33 cellular contexts compared by ENCODE assay signal in genomic region chr12:130465626-130466025, GRCh38.
"Had no signal": no experiment of that assay in that cellular context is flagged by ENCODE, and none has a peak within 500 bp of the region (broad histone marks: within the 10 kb centered on the region; RNA-seq: fewer than 3 reads in every experiment).

No MANE protein-coding gene starts in this region.

- H3K36me3 ChIP-seq: adrenal gland, colonic mucosa, esophagus squamous epithelium, gastroesophageal sphincter had no signal

- H3K4me3 ChIP-seq: adrenal gland, body of pancreas, colonic mucosa, esophagus squamous epithelium, gastroesophageal sphincter had no signal

- FAIRE-seq: endometrium, endothelial cell of umbilical vein had no signal

- H3K36me3 Mint-ChIP-seq: activated CD4-positive, alpha-beta memory T cell treated with anti-CD3 and anti-CD28 coated beads for 36 hours; activated CD8-positive, alpha-beta memory T cell treated with anti-CD3 and anti-CD28 coated beads, Interleukin-2, amount 10 ng/mL, durations not matched to agents 7 days and 5 days; activated naive CD4-positive, alpha-beta T cell treated with anti-CD3 and anti-CD28 coated beads, Interleukin-2, amount 50 U/mL, for 24 hours; activated naive CD8-positive, alpha-beta T cell treated with anti-CD3 and anti-CD28 coated beads for 36 hours had no signal

- H3K27ac ChIP-seq: adrenal gland, body of pancreas, colonic mucosa, epithelial cell of prostate, esophagus squamous epithelium, gastroesophageal sphincter had no signal

- DNase-seq: activated CD4-positive, alpha-beta memory T cell treated with anti-CD3 and anti-CD28 coated beads for 36 hours; activated CD4-positive, alpha-beta T cell treated with anti-CD3 and anti-CD28 coated beads for 36 hours; activated CD4-positive, alpha-beta T cell treated with anti-CD3 and anti-CD28 coated beads, Interleukin-2, amount 10 ng/mL, durations not matched to agents 24 days and 14 days; activated CD4-positive, CD25-positive, alpha-beta regulatory T cell; activated CD4-positive, CD25-positive, alpha-beta regulatory T cell treated with anti-CD3 and anti-CD28 coated beads, Interleukin-2, amount 50 U/mL, for 72 hours; activated CD8-positive, alpha-beta memory T cell treated with anti-CD3 and anti-CD28 coated beads, Interleukin-2, amount 10 ng/mL, durations not matched to agents 7 days and 5 days; activated CD8-positive, alpha-beta memory T cell treated with anti-CD3 and anti-CD28 coated beads, Interleukin-2, amount 50 U/mL, for 4 hours; activated CD8-positive, alpha-beta T cell treated with anti-CD3 and anti-CD28 coated beads, Interleukin-2, amount 10 ng/mL, durations not matched to agents 7 days and 5 days; activated effector memory CD4-positive, alpha-beta T cell treated with anti-CD3 and anti-CD28 coated beads, Interleukin-2, amount 50 U/mL, for 16 hours; activated naive CD4-positive, alpha-beta T cell treated with anti-CD3 and anti-CD28 coated beads for 36 hours; activated naive CD8-positive, alpha-beta T cell treated with anti-CD3 and anti-CD28 coated beads for 36 hours; activated naive CD8-positive, alpha-beta T cell treated with anti-CD3 and anti-CD28 coated beads, Interleukin-2, amount 50 U/mL, for 24 hours; activated T-cell treated with anti-CD3 and anti-CD28 coated beads, Interleukin-2, amount 50 U/mL, for 1 hour; activated T-cell treated with anti-CD3 and anti-CD28 coated beads, Interleukin-2, amount 50 U/mL, for 48 hours; adrenal gland; amygdala; body of pancreas; caudate nucleus; colonic mucosa; effector CD8-positive, alpha-beta T cell; esophagus squamous epithelium; foreskin melanocyte; T-helper 1 cell; T-helper 17 cell; T1000 had no signal

- H3K9me3 ChIP-seq: adrenal gland, colonic mucosa had no signal

- H3K4me1 ChIP-seq: adrenal gland, body of pancreas, colonic mucosa, esophagus squamous epithelium, gastroesophageal sphincter had no signal

- H3K27me3 ChIP-seq: adrenal gland, body of pancreas, colonic mucosa had no signal

- H3K4me1 Mint-ChIP-seq: activated CD4-positive, alpha-beta T cell treated with anti-CD3 and anti-CD28 coated beads for 36 hours; activated CD4-positive, alpha-beta T cell treated with anti-CD3 and anti-CD28 coated beads, Interleukin-2, amount 10 ng/mL, durations not matched to agents 24 days and 14 days; activated CD8-positive, alpha-beta memory T cell treated with anti-CD3 and anti-CD28 coated beads, Interleukin-2, amount 10 ng/mL, durations not matched to agents 7 days and 5 days; activated naive CD4-positive, alpha-beta T cell treated with anti-CD3 and anti-CD28 coated beads, Interleukin-2, amount 50 U/mL, for 24 hours; activated naive CD8-positive, alpha-beta T cell treated with anti-CD3 and anti-CD28 coated beads for 36 hours; activated naive CD8-positive, alpha-beta T cell treated with anti-CD3 and anti-CD28 coated beads, Interleukin-2, amount 50 U/mL, for 24 hours; T-helper 17 cell had no signal

- H3K27me3 Mint-ChIP-seq: activated CD4-positive, alpha-beta memory T cell treated with anti-CD3 and anti-CD28 coated beads for 36 hours; activated CD4-positive, alpha-beta T cell treated with anti-CD3 and anti-CD28 coated beads for 36 hours; activated CD4-positive, alpha-beta T cell treated with anti-CD3 and anti-CD28 coated beads, Interleukin-2, amount 10 ng/mL, durations not matched to agents 24 days and 14 days; activated CD8-positive, alpha-beta memory T cell treated with anti-CD3 and anti-CD28 coated beads, Interleukin-2, amount 10 ng/mL, durations not matched to agents 7 days and 5 days; activated naive CD4-positive, alpha-beta T cell treated with anti-CD3 and anti-CD28 coated beads, Interleukin-2, amount 50 U/mL, for 24 hours; activated naive CD8-positive, alpha-beta T cell treated with anti-CD3 and anti-CD28 coated beads for 36 hours; activated naive CD8-positive, alpha-beta T cell treated with anti-CD3 and anti-CD28 coated beads, Interleukin-2, amount 50 U/mL, for 24 hours; T-helper 17 cell had no signal

- H3K27ac Mint-ChIP-seq: activated CD4-positive, alpha-beta memory T cell treated with anti-CD3 and anti-CD28 coated beads for 36 hours; activated CD4-positive, alpha-beta T cell treated with anti-CD3 and anti-CD28 coated beads for 36 hours; activated CD4-positive, alpha-beta T cell treated with anti-CD3 and anti-CD28 coated beads, Interleukin-2, amount 10 ng/mL, durations not matched to agents 24 days and 14 days; activated CD8-positive, alpha-beta memory T cell treated with anti-CD3 and anti-CD28 coated beads, Interleukin-2, amount 10 ng/mL, durations not matched to agents 7 days and 5 days; activated CD8-positive, alpha-beta T cell treated with anti-CD3 and anti-CD28 coated beads, Interleukin-2, amount 10 ng/mL, durations not matched to agents 7 days and 5 days; activated naive CD4-positive, alpha-beta T cell treated with anti-CD3 and anti-CD28 coated beads for 36 hours; activated naive CD4-positive, alpha-beta T cell treated with anti-CD3 and anti-CD28 coated beads, Interleukin-2, amount 50 U/mL, for 24 hours; activated naive CD8-positive, alpha-beta T cell treated with anti-CD3 and anti-CD28 coated beads for 36 hours; activated naive CD8-positive, alpha-beta T cell treated with anti-CD3 and anti-CD28 coated beads, Interleukin-2, amount 50 U/mL, for 24 hours; activated T-helper 1 cell treated with anti-CD3 and anti-CD28 coated beads, Interleukin-12 subunit alpha, Interleukin-12 subunit beta, Interleukin-2, Interleukin-4 antibody, amounts not matched to agents 30 ng/mL and 10 ng/mL and 1 ng/mL, durations not matched to agents 14 hours and 24 hours and 36 hours; activated T-helper 2 cell treated with anti-CD3 and anti-CD28 coated beads, Interferon-gamma antibody, Interleukin-2, Interleukin-4, amounts not matched to agents 10 μg/mL and 5 μg/mL and 100 μg/mL, durations not matched to agents 14 hours and 24 hours and 36 hours; T-helper 17 cell; T-helper 2 cell treated with Interferon-gamma antibody and Interleukin-4, amounts not matched to agents 5 μg/mL and 100 μg/mL, for 36 hours had no signal

- ATAC-seq: activated CD4-positive, alpha-beta T cell treated with anti-CD3 and anti-CD28 coated beads for 36 hours; activated CD8-positive, alpha-beta memory T cell treated with anti-CD3 and anti-CD28 coated beads, Interleukin-2, amount 10 ng/mL, durations not matched to agents 7 days and 5 days; activated CD8-positive, alpha-beta T cell treated with anti-CD3 and anti-CD28 coated beads, Interleukin-2, amount 10 ng/mL, durations not matched to agents 7 days and 5 days; activated naive CD8-positive, alpha-beta T cell treated with anti-CD3 and anti-CD28 coated beads, Interleukin-2, amount 50 U/mL, for 24 hours; body of pancreas; gastroesophageal sphincter; T-helper 17 cell had no signal

- H3K4me3 Mint-ChIP-seq: activated CD4-positive, alpha-beta memory T cell treated with anti-CD3 and anti-CD28 coated beads for 36 hours; activated CD4-positive, alpha-beta T cell treated with anti-CD3 and anti-CD28 coated beads for 36 hours; activated CD4-positive, alpha-beta T cell treated with anti-CD3 and anti-CD28 coated beads, Interleukin-2, amount 10 ng/mL, durations not matched to agents 24 days and 14 days; activated CD8-positive, alpha-beta memory T cell treated with anti-CD3 and anti-CD28 coated beads, Interleukin-2, amount 10 ng/mL, durations not matched to agents 7 days and 5 days; activated CD8-positive, alpha-beta T cell treated with anti-CD3 and anti-CD28 coated beads, Interleukin-2, amount 10 ng/mL, durations not matched to agents 7 days and 5 days; activated naive CD4-positive, alpha-beta T cell treated with anti-CD3 and anti-CD28 coated beads for 36 hours; activated naive CD4-positive, alpha-beta T cell treated with anti-CD3 and anti-CD28 coated beads, Interleukin-2, amount 50 U/mL, for 24 hours; activated naive CD8-positive, alpha-beta T cell treated with anti-CD3 and anti-CD28 coated beads for 36 hours; activated naive CD8-positive, alpha-beta T cell treated with anti-CD3 and anti-CD28 coated beads, Interleukin-2, amount 50 U/mL, for 24 hours; activated T-helper 1 cell treated with anti-CD3 and anti-CD28 coated beads, Interleukin-12 subunit alpha, Interleukin-12 subunit beta, Interleukin-2, Interleukin-4 antibody, amounts not matched to agents 30 ng/mL and 10 ng/mL and 1 ng/mL, durations not matched to agents 14 hours and 24 hours and 36 hours; T-helper 17 cell; T-helper 2 cell treated with Interferon-gamma antibody and Interleukin-4, amounts not matched to agents 5 μg/mL and 100 μg/mL, for 36 hours had no signal

- H3K9me3 Mint-ChIP-seq: activated CD4-positive, alpha-beta T cell treated with anti-CD3 and anti-CD28 coated beads, Interleukin-2, amount 10 ng/mL, durations not matched to agents 24 days and 14 days; activated naive CD4-positive, alpha-beta T cell treated with anti-CD3 and anti-CD28 coated beads, Interleukin-2, amount 50 U/mL, for 24 hours; activated T-helper 1 cell treated with anti-CD3 and anti-CD28 coated beads, Interleukin-12 subunit alpha, Interleukin-12 subunit beta, Interleukin-2, Interleukin-4 antibody, amounts not matched to agents 30 ng/mL and 10 ng/mL and 1 ng/mL, durations not matched to agents 14 hours and 24 hours and 36 hours had no signal
